In the genomic region with DNA sequence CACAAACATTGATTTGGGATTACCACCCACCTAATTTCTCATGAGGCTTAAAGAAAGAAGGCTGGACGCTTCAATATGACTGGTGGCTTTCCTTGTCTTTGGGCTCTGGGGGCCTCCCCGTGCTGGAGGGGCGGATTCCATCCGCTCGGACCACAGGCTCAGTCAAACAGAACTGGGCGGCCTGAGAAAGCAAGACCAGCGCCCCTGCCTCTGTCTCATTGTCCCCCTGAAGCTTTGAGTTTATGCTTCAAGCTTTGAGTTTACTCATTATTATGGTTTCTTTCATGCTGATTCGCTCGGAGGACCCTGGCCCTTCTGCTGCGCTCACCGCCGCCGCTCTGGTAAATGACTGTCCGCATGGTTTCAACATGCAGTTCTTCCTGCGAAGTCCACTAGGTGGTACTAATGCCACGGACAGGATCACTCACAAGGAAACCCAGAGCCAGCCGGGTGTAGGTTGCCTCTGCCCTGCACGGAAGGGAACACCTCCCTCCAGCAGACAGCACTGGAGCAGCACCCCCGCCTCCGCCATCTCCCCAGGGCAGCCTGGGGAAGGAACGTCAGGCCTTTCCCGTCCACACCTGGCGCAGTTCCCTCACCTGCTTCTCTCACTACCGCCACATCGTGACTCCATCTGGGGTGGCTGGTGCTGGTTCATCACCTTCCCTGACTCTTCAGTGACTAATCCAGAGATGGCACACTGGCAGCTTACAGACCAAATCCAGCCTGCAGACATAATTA, we compare ENCODE assay signal across 8 cellular contexts. TPM values are rescaled to one million over a fixed set of nuclear protein-coding genes. Genes with fewer than 3 reads are reported as not detected.
DNase-seq lines count a peak whose midpoint lies in the region; ATAC-seq and TF ChIP-seq lines count a peak whose summit lies in the region.

No MANE protein-coding gene starts in this region.

- no peaks in the 10 kb centered on the region for H4K20me1 ChIP-seq in fibroblast of lung (ENCODE audit: control insufficient read depth, extremely low read depth, insufficient read depth, low read length)

- no peak overlapping the region for H3K27ac Mint-ChIP-seq in activated CD4-positive, alpha-beta T cell treated with anti-CD3 and anti-CD28 coated beads for 36 hours

- H2AFZ ChIP-seq in fibroblast of lung (ENCODE audit: low read length), result peak overlapping the region; percentile 47

- peak overlapping the region; percentile 32 for H3K4me2 ChIP-seq in fibroblast of lung (ENCODE audit: extremely low read depth, insufficient read depth, low read length)

- POLR2A ChIA-PET in activated CD4-positive, alpha-beta T cell treated with anti-CD3 and anti-CD28 coated beads for 36 hours (lab: Charles Lee), result no interaction called here

- H3K9ac ChIP-seq in fibroblast of lung (ENCODE audit: insufficient read depth, low read length) (no peak overlapping the region), mucosa of rectum (ENCODE audit: low read depth in 1 of 2, low read length in 2 of 2) (peak overlapping the region; percentile 14 to 26)

- ATAC-seq in activated CD4-positive, alpha-beta T cell treated with anti-CD3 and anti-CD28 coated beads for 36 hours, result peak; percentile 48
- ATAC-seq in GM21723 (IDR thresholded peaks at IDR 0.05; ENCODE audit: unreplicated experiment) (no peak), GM21526 (IDR thresholded peaks at IDR 0.05; ENCODE audit: low FRiP score, unreplicated experiment) (no peak)

- TF ChIP-seq CTCF in fibroblast of lung (conservative IDR thresholded peaks at IDR 0.05 in 1 of 2, IDR thresholded peaks at IDR 0.05 in 1 of 2; ENCODE audit: low read depth in 1 of 2, low read length in 2 of 2), result peak; percentile 67 to 81

- no peaks in the 10 kb centered on the region for H3K27me3 Mint-ChIP-seq in activated CD4-positive, alpha-beta T cell treated with anti-CD3 and anti-CD28 coated beads for 36 hours

- peak overlapping the region in 3 of 4 experiments; percentile 8 to 27 (median 22) for H3K4me3 ChIP-seq in fibroblast of lung (replicated peaks in 1 of 4; ENCODE audit: control extremely low read depth in 1 of 4, insufficient read depth in 1 of 4, low read depth in 3 of 4, low read length in 4 of 4)
- H3K4me3 ChIP-seq in mucosa of rectum (ENCODE audit: low read length in 2 of 2), result peak overlapping the region; percentile 37 to 46

- H3K4me1 Mint-ChIP-seq in activated CD4-positive, alpha-beta T cell treated with anti-CD3 and anti-CD28 coated beads for 36 hours, result peaks cover 4% of the 10 kb centered on the region

- H3K4me1 ChIP-seq in fibroblast of lung (ENCODE audit: control insufficient read depth, extremely low read depth, insufficient read depth, low read length) (no peaks in the 10 kb centered on the region), mucosa of rectum (ENCODE audit: control insufficient read depth in 2 of 2, insufficient read depth in 2 of 2, low read length in 2 of 2) (peaks cover 16% of the 10 kb centered on the region in 2 donors)

- H3K27ac ChIP-seq in fibroblast of lung (ENCODE audit: insufficient read depth, low read length) (no peak overlapping the region), mucosa of rectum (ENCODE audit: low read depth in 2 of 2, low read length in 2 of 2) (peak overlapping the region in 1 of 2 donors; percentile 35)

- H3K9me3 ChIP-seq in fibroblast of lung (ENCODE audit: control insufficient read depth, insufficient read depth, low read depth, low read length), result no peaks in the 10 kb centered on the region
- H3K9me3 ChIP-seq in mucosa of rectum (ENCODE audit: control insufficient read depth in 2 of 2, low read length in 2 of 2), result no peaks in the 10 kb centered on the region

- DNase-seq in activated CD4-positive, alpha-beta T cell treated with anti-CD3 and anti-CD28 coated beads for 36 hours, result peak; percentile 41
- DNase-seq in activated CD4-positive, alpha-beta T cell treated with anti-CD3 and anti-CD28 coated beads for 1 hour, result no peak
- peak; percentile 75 for DNase-seq in NCI-H1105 (lab: John Stamatoyannopoulos, UW)
- DNase-seq in T1000 (lab: John Stamatoyannopoulos, UW), result peak; percentile 29
- peak; percentile 76 to 82 for DNase-seq in fibroblast of lung (ENCODE audit: low read depth in 2 of 2)

- no peaks in the 10 kb centered on the region for H3K79me2 ChIP-seq in fibroblast of lung (ENCODE audit: control insufficient read depth, insufficient read depth, low read length)

- H3K36me3 ChIP-seq in fibroblast of lung (ENCODE audit: control insufficient read depth, insufficient read depth, low read length) (no peaks in the 10 kb centered on the region), mucosa of rectum (ENCODE audit: control insufficient read depth in 2 of 2, insufficient read depth in 2 of 2, low read length in 2 of 2) (peaks cover 6 to 30% of the 10 kb centered on the region in 2 donors)

- H3K27me3 ChIP-seq in fibroblast of lung (ENCODE audit: control insufficient read depth, insufficient read depth, low read length) (peaks cover 4% of the 10 kb centered on the region), mucosa of rectum (ENCODE audit: control insufficient read depth in 2 of 2, insufficient read depth in 2 of 2, low read length in 2 of 2) (no peaks in the 10 kb centered on the region)

- intact Hi-C loops in activated CD4-positive, alpha-beta T cell treated with anti-CD3 and anti-CD28 coated beads for 36 hours (cut with DNase I, micrococcal nuclease), result no loop called here

- CTCF ChIA-PET in activated CD4-positive, alpha-beta T cell treated with anti-CD3 and anti-CD28 coated beads for 36 hours (lab: Charles Lee), result no interaction called here

- H3K36me3 Mint-ChIP-seq in activated CD4-positive, alpha-beta T cell treated with anti-CD3 and anti-CD28 coated beads for 36 hours (ENCODE audit: low read depth), result peaks cover 53% of the 10 kb centered on the region

- no peak overlapping the region for H3K4me3 Mint-ChIP-seq in activated CD4-positive, alpha-beta T cell treated with anti-CD3 and anti-CD28 coated beads for 36 hours

- H3K9me3 Mint-ChIP-seq in activated CD4-positive, alpha-beta T cell treated with anti-CD3 and anti-CD28 coated beads for 36 hours (ENCODE audit: low read depth), result no peaks in the 10 kb centered on the region

RNA-seq across cellular contexts. Expression of a gene that starts 13.2 kb away (rescaled TPM):
- total RNA-seq in activated CD4-positive, alpha-beta T cell treated with anti-CD3 and anti-CD28 coated beads for 36 hours, result 1 to 10 TPM; 7.1 to 8.4 TPM
- 12.3 and 19.5 TPM in 2 replicates for total RNA-seq in fibroblast of lung
- polyA plus RNA-seq in fibroblast of lung, result 15.3 and 20.7 TPM in 2 replicates
- polyA plus RNA-seq in fibroblast of lung (2012), result 17.5 and 22.8 TPM in 2 replicates
- polyA minus RNA-seq in fibroblast of lung (ENCODE audit: low replicate concordance), result 0.37 TPM in 1 of 2 replicates, not detected in the other

RNA-seq across cellular contexts. Expression of a gene that starts 34.2 kb away (rescaled TPM):
- 100 to 1,000 TPM; 357 to 369 TPM for total RNA-seq in activated CD4-positive, alpha-beta T cell treated with anti-CD3 and anti-CD28 coated beads for 36 hours
- 35.2 and 37.3 TPM in 2 replicates for total RNA-seq in fibroblast of lung
- 7.0 and 9.7 TPM in 2 replicates for polyA plus RNA-seq in fibroblast of lung
- 2.6 and 3.4 TPM in 2 replicates for polyA plus RNA-seq in fibroblast of lung (2012)
- polyA minus RNA-seq in fibroblast of lung (ENCODE audit: low replicate concordance), result 38.1 and 55.2 TPM in 2 replicates
